In genomic region chr7:101900103-101900502, GRCh38 we compare ENCODE assay signal across 13 cellular contexts.
DNase-seq lines count a peak whose midpoint lies in the region; ATAC-seq and TF ChIP-seq lines count a peak whose summit lies in the region.
"Had no signal": no experiment of that assay in that cellular context is flagged by ENCODE, and none has a peak within 500 bp of the region (broad histone marks: within the 10 kb centered on the region; RNA-seq: fewer than 3 reads in every experiment).

No MANE protein-coding gene starts in this region.

- intact Hi-C loops in left colon (cut with DNase I, micrococcal nuclease): no loop called here
- intact Hi-C loops in tibial artery (cut with DNase I; ENCODE audit: low total_unique reads): no loop called here
- intact Hi-C loops in OCI-LY7 (cut with micrococcal nuclease; ENCODE audit: unreplicated experiment): no loop called here

- H3K9me2 ChIP-seq in OCI-LY7 (ENCODE audit: insufficient read depth, low read length): no peaks in the 10 kb centered on the region

- peaks cover 2% of the 10 kb centered on the region for H3K4me1 ChIP-seq in endodermal cell (ENCODE audit: control insufficient read depth, insufficient read depth, low read length)
- peaks cover 0 to 57% (median 36%) of the 10 kb centered on the region in 4 donors for H3K4me1 ChIP-seq in tibial artery
- H3K4me1 ChIP-seq in OCI-LY7 (ENCODE audit: insufficient read depth, low read length, poor library complexity, severe bottlenecking): peaks cover 27% of the 10 kb centered on the region

- H3K9ac ChIP-seq in endodermal cell (ENCODE audit: extremely low read depth, low read length, poor library complexity, severe bottlenecking): no peak overlapping the region

- H2AFZ ChIP-seq in OCI-LY7 (ENCODE audit: low read length): no peak overlapping the region

- H3K36me3 Mint-ChIP-seq in endodermal cell (ENCODE audit: low read depth): peaks cover 12% of the 10 kb centered on the region

- H3K9me3 Mint-ChIP-seq in endodermal cell: no peaks in the 10 kb centered on the region
- H3K9me3 Mint-ChIP-seq: effector memory CD8-positive, alpha-beta T cell had no signal

- no peaks in the 10 kb centered on the region for H3K9me3 ChIP-seq in endodermal cell (ENCODE audit: control insufficient read depth, low read length)
- no peaks in the 10 kb centered on the region for H3K9me3 ChIP-seq in tibial artery
- H3K9me3 ChIP-seq in OCI-LY7 (ENCODE audit: low read length): no peaks in the 10 kb centered on the region
- H3K9me3 ChIP-seq: left lung had no signal

- no peak overlapping the region for H3K4me2 ChIP-seq in OCI-LY7 (ENCODE audit: low read length)

- no peaks in the 10 kb centered on the region for H3K27me3 Mint-ChIP-seq in endodermal cell (ENCODE audit: insufficient read depth)
- H3K27me3 Mint-ChIP-seq: activated CD4-positive, alpha-beta T cell treated with anti-CD3 and anti-CD28 coated beads for 36 hours; effector memory CD8-positive, alpha-beta T cell had no signal

- peaks cover 4% of the 10 kb centered on the region for H4K20me1 ChIP-seq in OCI-LY7 (ENCODE audit: insufficient read depth, low read length)

- H3K4me3 ChIP-seq in endodermal cell (ENCODE audit: low read length) (no peak overlapping the region), tibial artery (peak overlapping the region; percentile 48 to 52), OCI-LY7 (ENCODE audit: low read depth, low read length, poor library complexity, severe bottlenecking) (no peak overlapping the region)
- H3K4me3 ChIP-seq: left lung had no signal

- H3K27ac ChIP-seq in endodermal cell (ENCODE audit: low read depth, low read length) (no peak overlapping the region), tibial artery (peak overlapping the region; percentile 49 to 50), OCI-LY7 (ENCODE audit: low read depth, low read length, poor library complexity, severe bottlenecking) (no peak overlapping the region)
- H3K27ac ChIP-seq: left lung had no signal

- CTCF ChIA-PET in OCI-LY7 (lab: Charles Lee; ENCODE audit: unreplicated experiment): interaction anchor here (0.6 to 1.7 kb wide), 2 partner anchors 15 to 99 kb away, joined by 3 to 5 read pairs; no protein-coding TSS in a partner anchor

- H3K79me2 ChIP-seq in OCI-LY7 (ENCODE audit: insufficient read depth, low read depth, low read length): peaks cover 100% of the 10 kb centered on the region

- 94 to 96% methylated on average over 16 to 18 of the region's 18 CpGs for WGBS in endodermal cell (ENCODE audit: insufficient coverage in 1 of 2, insufficient read length in 1 of 2), 2 experiments

- peaks cover 31% of the 10 kb centered on the region for H3K4me1 Mint-ChIP-seq in endodermal cell

- peak overlapping the region; percentile 17 for H3K27ac Mint-ChIP-seq in endodermal cell
- H3K27ac Mint-ChIP-seq: activated CD4-positive, alpha-beta T cell treated with anti-CD3 and anti-CD28 coated beads for 36 hours had no signal

- ATAC-seq in left colon (peak; percentile 11), GM21825 (IDR thresholded peaks at IDR 0.05; ENCODE audit: unreplicated experiment) (no peak)
- ATAC-seq: activated CD4-positive, alpha-beta T cell treated with anti-CD3 and anti-CD28 coated beads for 36 hours; effector memory CD8-positive, alpha-beta T cell; left lung had no signal

- no TSS peak for BruUV-seq in OCI-LY7 (replicated peaks; lab: Mats Ljungman, UMichigan)

- H3K27me3 ChIP-seq in endodermal cell (ENCODE audit: control insufficient read depth, insufficient read depth, low read length, poor library complexity, severe bottlenecking) (no peaks in the 10 kb centered on the region), tibial artery (no peaks in the 10 kb centered on the region)
- H3K27me3 ChIP-seq: left lung had no signal

- H3K4me3 Mint-ChIP-seq in endodermal cell: no peak overlapping the region
- H3K4me3 Mint-ChIP-seq: activated CD4-positive, alpha-beta T cell treated with anti-CD3 and anti-CD28 coated beads for 36 hours; effector memory CD8-positive, alpha-beta T cell had no signal

- TF ChIP-seq CTCF in endodermal cell (conservative IDR thresholded peaks at IDR 0.05) (no peak), tibial artery (IDR thresholded peaks at IDR 0.05) (peak; percentile 23 to 39), OCI-LY7 (conservative IDR thresholded peaks at IDR 0.05; ENCODE audit: low read length) (no peak)

- H3K36me3 ChIP-seq in endodermal cell (ENCODE audit: control insufficient read depth, insufficient read depth, low read length) (peaks cover 7% of the 10 kb centered on the region), tibial artery (no peaks in the 10 kb centered on the region), OCI-LY7 (ENCODE audit: insufficient read depth, low read length) (peaks cover 79% of the 10 kb centered on the region)
- H3K36me3 ChIP-seq: left lung had no signal

- POLR2A ChIA-PET in OCI-LY7 (lab: Charles Lee): interaction anchor here (0.7 to 1.5 kb wide), 6 partner anchors 10 to 352 kb away, joined by 3 to 7 read pairs (median 6); no protein-coding TSS in a partner anchor

- DNase-seq in LHCN-M2 (ENCODE audit: low read depth) (peak; percentile 19), endodermal cell (no peak), left colon (no peak), tibial artery (peak; percentile 46 to 79), OCI-LY7 (ENCODE audit: low spot score) (no peak)
- DNase-seq in activated CD4-positive, alpha-beta T cell treated with anti-CD3 and anti-CD28 coated beads, Interleukin-2, amount 50 U/mL, for 1 hour: no peak
- DNase-seq: activated CD4-positive, alpha-beta T cell treated with anti-CD3 and anti-CD28 coated beads for 36 hours; activated naive CD4-positive, alpha-beta T cell; DMS79 treated with DMSO at 0.1 percent for 48 hours; effector memory CD8-positive, alpha-beta T cell; left lung; SHP77 had no signal

Comparison
In these comparisons a context has a peak if more than half of its experiments do, and no peak if none do; other contexts are left out.
1. DNase-seq: peak in LHCN-M2 (single experiment) and tibial artery (2 of 2); none in endodermal cell (single experiment), left colon (0 of 2), OCI-LY7 (single experiment) and activated CD4-positive, alpha-beta T cell treated with anti-CD3 and anti-CD28 coated beads, Interleukin-2, amount 50 U/mL, for 1 hour (single experiment).
2. H3K27ac ChIP-seq: peak in tibial artery (2 of 2); none in endodermal cell (single experiment) and OCI-LY7 (single experiment).
3. H3K4me3 ChIP-seq: peak in tibial artery (2 of 2); none in endodermal cell (single experiment) and OCI-LY7 (single experiment).
4. CTCF ChIP-seq: peak in tibial artery (2 of 2); none in endodermal cell (single experiment) and OCI-LY7 (single experiment).